In the genomic region with DNA sequence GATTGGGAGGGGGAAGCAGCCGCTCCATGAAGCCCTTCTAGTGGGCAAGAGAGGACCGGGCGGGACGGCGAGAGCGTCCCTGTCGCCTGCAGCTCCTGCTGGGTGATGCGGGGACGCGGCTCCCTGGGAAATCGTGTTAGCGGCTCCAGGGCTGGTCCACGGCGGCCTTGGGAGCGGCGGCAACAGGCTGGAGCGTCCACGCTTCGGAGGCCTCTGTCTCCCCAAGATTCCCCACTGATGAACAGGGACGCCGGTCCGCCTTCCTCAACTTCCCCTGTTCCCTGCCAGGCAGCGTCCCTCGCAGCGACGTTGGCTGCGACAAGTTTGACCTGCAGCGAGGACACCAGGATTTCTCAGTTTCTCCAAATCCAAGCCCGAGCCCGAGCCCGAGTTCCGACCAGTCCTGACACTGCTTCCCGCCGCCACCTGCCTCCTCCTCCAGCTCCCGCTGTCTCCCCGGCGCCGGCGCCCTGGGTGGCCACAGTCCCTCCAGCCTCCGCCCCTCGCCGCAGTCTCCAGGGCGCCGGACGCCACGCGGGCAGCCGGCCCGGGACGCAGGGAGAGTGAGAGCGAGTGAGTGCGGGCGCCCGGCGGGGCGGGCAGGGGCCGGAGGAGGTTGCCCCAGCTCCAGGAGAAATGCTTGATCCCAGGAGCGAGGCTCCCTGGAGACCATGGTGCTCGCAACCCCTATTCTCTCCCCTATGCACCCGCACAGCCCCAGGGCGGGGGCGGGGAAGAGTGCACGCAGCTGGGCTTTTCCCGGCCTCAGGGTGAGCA, we compare ENCODE assay signal across 8 cellular contexts.
A peak's percentile ranks its signal among the peaks of the same experiment; 100 is the strongest.
DNase-seq lines count a peak whose midpoint lies in the region; ATAC-seq and TF ChIP-seq lines count a peak whose summit lies in the region.

No MANE protein-coding gene starts in this region.

- peak overlapping the region; percentile 77 to 79 for H3K4me3 Mint-ChIP-seq in activated T-cell treated with anti-CD3 and anti-CD28 coated beads, Interleukin-2, amount 50 U/mL, for 72 hours

- TF ChIP-seq POLR2A in heart left ventricle (IDR thresholded peaks at IDR 0.05) = no peak

- H3K9me3 ChIP-seq in heart left ventricle = peaks cover 0 to 10% (median 0%) of the 10 kb centered on the region in 12 donors

- peaks cover 72% of the 10 kb centered on the region for H3K27me3 Mint-ChIP-seq in activated T-cell treated with anti-CD3 and anti-CD28 coated beads, Interleukin-2, amount 50 U/mL, for 72 hours (ENCODE audit: low read depth)

- peaks cover 0 to 4% of the 10 kb centered on the region in 2 donors for H3K36me3 Mint-ChIP-seq in activated T-cell treated with anti-CD3 and anti-CD28 coated beads, Interleukin-2, amount 50 U/mL, for 72 hours (ENCODE audit: insufficient read depth in 2 of 2)

- H3K4me3 ChIP-seq in LNCaP clone FGC (ENCODE audit: low read depth, low read length) = peak overlapping the region; percentile 57
- H3K4me3 ChIP-seq in heart left ventricle = peak overlapping the region; percentile 4 to 73 (median 58)

- DNase-seq in D341Med (ENCODE audit: low spot score) = peak; percentile 82
- DNase-seq in LNCaP clone FGC (ENCODE audit: low read depth) = no peak
- peak in 1 of 2 donors; percentile 12 for DNase-seq in activated T-cell treated with anti-CD3 and anti-CD28 coated beads, Interleukin-2, amount 50 U/mL, for 72 hours
- peak; percentile 57 to 85 (median 64) for DNase-seq in heart left ventricle
- DNase-seq in omental fat pad (ENCODE audit: low spot score) = peak; percentile 32
- DNase-seq in OCI-M1 (lab: John Stamatoyannopoulos, UW) = no peak

- peaks cover 11% of the 10 kb centered on the region for H3K4me1 Mint-ChIP-seq in activated T-cell treated with anti-CD3 and anti-CD28 coated beads, Interleukin-2, amount 50 U/mL, for 72 hours (ENCODE audit: low read depth)

- peak; percentile 56 to 68 for ATAC-seq in activated T-cell treated with anti-CD3 and anti-CD28 coated beads, Interleukin-2, amount 50 U/mL, for 72 hours (replicated peaks in 1 of 2)
- ATAC-seq in heart left ventricle (peak; percentile 72 to 95 (median 92)), omental fat pad (ENCODE audit: low FRiP score) (peak; percentile 66), HG02981 (IDR thresholded peaks at IDR 0.05; ENCODE audit: unreplicated experiment) (no peak), HG03342 (IDR thresholded peaks at IDR 0.05; ENCODE audit: unreplicated experiment) (no peak)

- no peak for TF ChIP-seq CTCF in LNCaP clone FGC (IDR thresholded peaks at IDR 0.05; ENCODE audit: control insufficient read depth, extremely low read depth, insufficient read depth)
- TF ChIP-seq CTCF in heart left ventricle (IDR thresholded peaks at IDR 0.05) = no peak
- TF ChIP-seq CTCF in omental fat pad (IDR thresholded peaks at IDR 0.05) = no peak

- H3K27me3 ChIP-seq in heart left ventricle = peaks cover 0 to 18% (median 0%) of the 10 kb centered on the region in 9 donors

- H3K4me1 ChIP-seq in heart left ventricle = peaks cover 0 to 21% (median 9%) of the 10 kb centered on the region in 12 donors

- H3K27ac ChIP-seq in heart left ventricle = peak overlapping the region in 5 of 12 donors; percentile 0 to 85 (median 33)

- intact Hi-C loops in heart left ventricle (cut with DNase I) = loop anchor here in 2 of 10 donors (5.0 to 10.0 kb wide), 2 partner anchors 77 to 255 kb away; partner anchors contain the start of gene RNF7 (in 1 of the 2)

- H3K36me3 ChIP-seq in heart left ventricle = no peaks in the 10 kb centered on the region

- no peak overlapping the region for H3K27ac Mint-ChIP-seq in activated T-cell treated with anti-CD3 and anti-CD28 coated beads, Interleukin-2, amount 50 U/mL, for 72 hours

- WGBS in heart left ventricle, 4 donors = 1% methylated on average over 52 to 64 of the region's 64 CpGs

- H3K9me3 Mint-ChIP-seq in activated T-cell treated with anti-CD3 and anti-CD28 coated beads, Interleukin-2, amount 50 U/mL, for 72 hours = peaks cover 0 to 1% of the 10 kb centered on the region in 2 donors

Comparison
In these comparisons a context has a peak if more than half of its experiments do, and no peak if none do; other contexts are left out.
1. DNase-seq: peak in D341Med (single experiment), heart left ventricle (5 of 5) and omental fat pad (single experiment); none in LNCaP clone FGC (single experiment) and OCI-M1 (single experiment).
2. ATAC-seq: peak in activated T-cell treated with anti-CD3 and anti-CD28 coated beads, Interleukin-2, amount 50 U/mL, for 72 hours (2 of 2), heart left ventricle (4 of 4) and omental fat pad (single experiment); none in HG02981 (single experiment) and HG03342 (single experiment).